ENCODE assay signal across 11 cellular contexts in genomic region chr12:67456281-67456918, GRCh38.
DNase-seq lines count a peak whose midpoint lies in the region; ATAC-seq and TF ChIP-seq lines count a peak whose summit lies in the region.
"Had no signal": no experiment of that assay in that cellular context is flagged by ENCODE, and none has a peak within 500 bp of the region (broad histone marks: within the 10 kb centered on the region; RNA-seq: fewer than 3 reads in every experiment).

No MANE protein-coding gene starts in this region.

- ATAC-seq in RWPE2 (ENCODE audit: low read depth) (peak; percentile 72), left cardiac atrium (peak; percentile 32 to 78)

- DNase-seq in NCI-H524 (lab: John Stamatoyannopoulos, UW) (peak; percentile 17 to 80), NCI-H524 treated with DMSO at 0.1 percent for 48 hours (lab: John Stamatoyannopoulos, UW) (no peak), RWPE2 (ENCODE audit: low spot score) (no peak), left cardiac atrium (peak; percentile 53), tibial artery (no peak), mesenteric fat pad (ENCODE audit: low spot score) (no peak), progenitor cell of endocrine pancreas (ENCODE audit: low spot score, unreplicated experiment) (no peak), foreskin melanocyte (no peak)
- DNase-seq: AML-193, cerebellar nuclear complex, T1000 had no signal

- H3K4me3 ChIP-seq in RWPE2 (ENCODE audit: severe bottlenecking): no peak overlapping the region
- H3K4me3 ChIP-seq in tibial artery: no peak overlapping the region

- H3K9me3 ChIP-seq in RWPE2 (ENCODE audit: severe bottlenecking) (no peaks in the 10 kb centered on the region), tibial artery (no peaks in the 10 kb centered on the region)

- H3K4me1 ChIP-seq in RWPE2 (ENCODE audit: insufficient read depth, poor library complexity, severe bottlenecking) (peaks cover 4% of the 10 kb centered on the region), tibial artery (peaks cover 0 to 36% (median 14%) of the 10 kb centered on the region in 4 donors)

- no peaks in the 10 kb centered on the region for H3K9me3 Mint-ChIP-seq in progenitor cell of endocrine pancreas (ENCODE audit: low read depth)

- H3K4me1 Mint-ChIP-seq in progenitor cell of endocrine pancreas (ENCODE audit: low read depth): no peaks in the 10 kb centered on the region

- no peaks in the 10 kb centered on the region for H3K36me3 Mint-ChIP-seq in progenitor cell of endocrine pancreas (ENCODE audit: insufficient read depth)

- H3K27ac Mint-ChIP-seq in progenitor cell of endocrine pancreas: no peak overlapping the region

- intact Hi-C loops in left cardiac atrium (cut with DNase I): no loop called here
- intact Hi-C loops in tibial artery (cut with DNase I; ENCODE audit: low total_unique reads): no loop called here

- peaks cover 7% of the 10 kb centered on the region for H3K27me3 Mint-ChIP-seq in progenitor cell of endocrine pancreas

- H3K27ac ChIP-seq in RWPE2 (ENCODE audit: poor library complexity, severe bottlenecking) (no peak overlapping the region), tibial artery (peak overlapping the region; percentile 53 to 62)

- H3K36me3 ChIP-seq in RWPE2 (ENCODE audit: low read depth) (no peaks in the 10 kb centered on the region), tibial artery (no peaks in the 10 kb centered on the region)

- H3K27me3 ChIP-seq in RWPE2 (ENCODE audit: insufficient read depth, poor library complexity, severe bottlenecking) (no peaks in the 10 kb centered on the region), tibial artery (no peaks in the 10 kb centered on the region)

- no peak overlapping the region for H3K4me3 Mint-ChIP-seq in progenitor cell of endocrine pancreas (ENCODE audit: low read depth)

- TF ChIP-seq CTCF in RWPE2 (IDR thresholded peaks at IDR 0.05; ENCODE audit: poor library complexity, severe bottlenecking) (no peak), tibial artery (IDR thresholded peaks at IDR 0.05) (no peak), progenitor cell of endocrine pancreas (IDR thresholded peaks at IDR 0.05; ENCODE audit: unreplicated experiment) (no peak)

Comparison
In these comparisons a context has a peak if more than half of its experiments do, and no peak if none do; other contexts are left out.
1. DNase-seq: peak in NCI-H524 (2 of 2) and left cardiac atrium (single experiment); none in NCI-H524 treated with DMSO at 0.1 percent for 48 hours (single experiment), RWPE2 (single experiment), tibial artery (0 of 2), mesenteric fat pad (single experiment), progenitor cell of endocrine pancreas (single experiment) and foreskin melanocyte (single experiment).